ENCODE assay signal across 20 cellular contexts in the genomic region with DNA sequence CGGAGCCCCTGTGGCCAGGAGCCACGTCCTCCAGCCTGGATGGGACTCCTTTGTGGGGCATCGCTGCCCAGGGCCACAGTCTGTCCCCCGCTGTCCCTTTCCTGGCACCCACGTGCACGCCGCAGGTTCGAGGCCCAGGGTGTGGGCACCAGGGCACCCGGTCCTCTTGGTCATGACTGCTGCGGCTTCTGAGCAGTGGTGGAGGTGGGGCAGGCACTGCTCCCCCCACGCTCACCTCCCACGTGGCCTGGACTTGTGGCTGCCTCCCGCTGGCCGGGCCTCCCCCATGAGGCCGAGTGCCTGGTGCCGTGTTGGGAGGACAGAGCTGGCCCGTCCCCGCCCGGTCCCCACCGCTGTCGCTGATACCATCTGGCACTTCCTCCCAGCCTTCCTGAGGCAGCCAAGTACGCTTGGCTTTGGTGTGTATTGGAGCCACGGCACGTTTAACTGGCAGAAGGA. TPM values are rescaled to one million over a fixed set of nuclear protein-coding genes. Genes with fewer than 3 reads are reported as not detected.
"Had no signal": no experiment of that assay in that cellular context is flagged by ENCODE, and none has a peak within 500 bp of the region (broad histone marks: within the 10 kb centered on the region; RNA-seq: fewer than 3 reads in every experiment).

No MANE protein-coding gene starts in this region.

- H3K9me3 ChIP-seq: ascending aorta, breast epithelium, thyroid gland, vagina had no signal

- ATAC-seq: activated naive CD8-positive, alpha-beta T cell treated with anti-CD3 and anti-CD28 coated beads, Interleukin-2, amount 50 U/mL, for 24 hours; stimulated activated naive B cell treated with anti-CD40 and anti-IgM and Interleukin-4, amounts not matched to agents 10 μg/mL and 1 μg/mL and 100 μg/mL, for 72 hours had no signal

- DNase-seq: activated CD4-positive, alpha-beta T cell treated with anti-CD3 and anti-CD28 coated beads, Interleukin-2, amount 50 U/mL, for 48 hours; activated naive CD4-positive, alpha-beta T cell treated with anti-CD3 and anti-CD28 coated beads for 36 hours; activated naive CD8-positive, alpha-beta T cell treated with anti-CD3 and anti-CD28 coated beads, Interleukin-2, amount 50 U/mL, for 24 hours; activated T-cell treated with anti-CD3 and anti-CD28 coated beads, Interleukin-2, amount 50 U/mL, for 1 hour; naive B cell; retina; stimulated activated CD4-positive, alpha-beta T cell treated with anti-CD3 and anti-CD28 coated beads, Interleukin-2, amount 100 ng/mL, for 48 hours; stimulated activated naive B cell treated with anti-CD40 and anti-IgM and Interleukin-4, amounts not matched to agents 10 μg/mL and 1 μg/mL and 100 μg/mL, for 72 hours; thyroid gland had no signal

- H3K27me3 Mint-ChIP-seq: activated naive CD8-positive, alpha-beta T cell treated with anti-CD3 and anti-CD28 coated beads, Interleukin-2, amount 50 U/mL, for 24 hours; naive B cell; stimulated activated naive B cell treated with anti-CD40 and anti-IgM and Interleukin-4, amounts not matched to agents 10 μg/mL and 1 μg/mL and 100 μg/mL, for 72 hours had no signal

- H3K4me3 Mint-ChIP-seq: activated naive CD4-positive, alpha-beta T cell treated with anti-CD3 and anti-CD28 coated beads for 36 hours; activated naive CD8-positive, alpha-beta T cell treated with anti-CD3 and anti-CD28 coated beads, Interleukin-2, amount 50 U/mL, for 24 hours; naive B cell; neural progenitor cell; stimulated activated naive B cell treated with anti-CD40 and anti-IgM and Interleukin-4, amounts not matched to agents 10 μg/mL and 1 μg/mL and 100 μg/mL, for 72 hours; T-helper 2 cell treated with Interferon-gamma antibody and Interleukin-4, amounts not matched to agents 5 μg/mL and 100 μg/mL, for 36 hours had no signal

- H3K4me2 ChIP-seq: neural progenitor cell had no signal

- H3K27ac Mint-ChIP-seq: activated naive CD4-positive, alpha-beta T cell treated with anti-CD3 and anti-CD28 coated beads for 36 hours; activated naive CD8-positive, alpha-beta T cell treated with anti-CD3 and anti-CD28 coated beads, Interleukin-2, amount 50 U/mL, for 24 hours; activated T-helper 2 cell treated with anti-CD3 and anti-CD28 coated beads, Interferon-gamma antibody, Interleukin-2, Interleukin-4, amounts not matched to agents 10 μg/mL and 5 μg/mL and 100 μg/mL, durations not matched to agents 14 hours and 24 hours and 36 hours; neural progenitor cell; stimulated activated naive B cell treated with anti-CD40 and anti-IgM and Interleukin-4, amounts not matched to agents 10 μg/mL and 1 μg/mL and 100 μg/mL, for 72 hours; T-helper 2 cell treated with Interferon-gamma antibody and Interleukin-4, amounts not matched to agents 5 μg/mL and 100 μg/mL, for 36 hours had no signal

- H2AFZ ChIP-seq: neural progenitor cell, parathyroid adenoma had no signal

- H3K4me1 ChIP-seq: ascending aorta, breast epithelium, parathyroid adenoma, thyroid gland, vagina had no signal

- H3K4me3 ChIP-seq: ascending aorta, breast epithelium, neural progenitor cell, thyroid gland, vagina had no signal

- H3K9me3 Mint-ChIP-seq: naive B cell; neural progenitor cell; stimulated activated naive B cell treated with anti-CD40 and anti-IgM and Interleukin-4, amounts not matched to agents 10 μg/mL and 1 μg/mL and 100 μg/mL, for 72 hours had no signal

- H3K27me3 ChIP-seq: ascending aorta, breast epithelium, neural progenitor cell, thyroid gland, vagina had no signal

- H3K27ac ChIP-seq: ascending aorta, neural progenitor cell, parathyroid adenoma, thyroid gland, vagina, VCaP had no signal

- H3K4me1 Mint-ChIP-seq: activated naive CD8-positive, alpha-beta T cell treated with anti-CD3 and anti-CD28 coated beads, Interleukin-2, amount 50 U/mL, for 24 hours had no signal

- H3K36me3 ChIP-seq: breast epithelium, neural progenitor cell had no signal

RNA-seq across cellular contexts. Expression of a gene that starts 18.8 kb away (rescaled TPM):
- total RNA-seq: activated naive CD4-positive, alpha-beta T cell treated with anti-CD3 and anti-CD28 coated beads for 36 hours; activated T-helper 2 cell treated with anti-CD3 and anti-CD28 coated beads, Interferon-gamma antibody, Interleukin-2, Interleukin-4, amounts not matched to agents 10 μg/mL and 5 μg/mL and 100 μg/mL, durations not matched to agents 14 hours and 24 hours and 36 hours; ascending aorta; dermis microvascular lymphatic vessel endothelial cell; vagina had no signal

RNA-seq across cellular contexts. Expression of a gene that starts 33.3 kb away (rescaled TPM):
- total RNA-seq: activated naive CD4-positive, alpha-beta T cell treated with anti-CD3 and anti-CD28 coated beads for 36 hours; ascending aorta; chondrocyte; dermis microvascular lymphatic vessel endothelial cell; lung microvascular endothelial cell; vagina had no signal

RNA-seq across cellular contexts. Expression of a gene that starts 59.3 kb away (rescaled TPM):
- total RNA-seq: activated naive CD4-positive, alpha-beta T cell treated with anti-CD3 and anti-CD28 coated beads for 36 hours had no signal
